ENCODE assay signal across 1 cellular context in genomic region chr1:171834831-171835230, GRCh38.
TF ChIP-seq lines count a peak whose summit lies in the region.

No MANE protein-coding gene starts in this region.

TF ChIP-seq in SK-N-SH treated with all-trans-retinoic acid at 6 μM for 48 hours, 23 proteins besides CTCF, POLR2A, EP300 and RAD21 (continued from another document):
- TF ChIP-seq POU6F1 (CRISPR knock-in tag; IDR thresholded peaks at IDR 0.05; ENCODE audit: borderline replicate concordance, low read depth) = no peak
